Comparison of ENCODE assay signal across 7 cellular contexts in the genomic region with DNA sequence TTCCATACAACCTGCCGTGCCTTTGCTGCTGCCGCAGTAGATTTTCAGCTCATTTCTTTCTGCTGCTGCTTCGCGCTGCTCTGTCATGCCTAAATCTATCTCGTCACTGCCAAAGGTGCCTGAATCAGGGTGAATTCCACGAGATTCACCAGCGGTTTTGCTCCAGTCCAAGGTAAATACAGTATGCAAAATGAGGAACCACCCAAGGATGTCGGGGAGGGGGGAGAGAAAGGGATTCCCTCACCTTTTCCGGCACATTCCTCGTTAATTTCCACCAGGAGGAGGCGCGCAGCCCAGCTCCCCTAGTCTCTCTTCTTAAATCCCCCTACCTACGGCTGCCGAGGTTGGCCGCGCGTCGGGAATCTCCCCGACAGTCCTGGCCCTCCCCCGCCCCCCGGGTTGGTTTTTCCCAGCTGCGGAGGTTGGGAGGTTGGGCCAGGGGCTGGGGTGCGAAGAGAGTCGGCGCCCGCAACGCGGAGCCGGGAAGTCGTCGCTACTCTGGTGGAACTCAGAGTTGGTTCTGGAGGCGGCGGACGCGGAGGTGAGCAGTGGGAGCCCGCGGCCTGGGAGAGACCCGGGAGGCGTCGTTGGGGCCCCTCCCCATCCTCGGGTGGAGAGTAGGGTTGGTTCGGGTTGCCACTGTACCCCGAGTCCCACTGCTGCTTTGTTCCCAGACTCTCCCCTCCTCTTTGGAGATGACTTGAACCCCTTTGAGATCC. TPM values are rescaled to one million over a fixed set of nuclear protein-coding genes. Genes with fewer than 3 reads are reported as not detected.
DNase-seq lines count a peak whose midpoint lies in the region; TF ChIP-seq lines count a peak whose summit lies in the region.

A gene with protein sequence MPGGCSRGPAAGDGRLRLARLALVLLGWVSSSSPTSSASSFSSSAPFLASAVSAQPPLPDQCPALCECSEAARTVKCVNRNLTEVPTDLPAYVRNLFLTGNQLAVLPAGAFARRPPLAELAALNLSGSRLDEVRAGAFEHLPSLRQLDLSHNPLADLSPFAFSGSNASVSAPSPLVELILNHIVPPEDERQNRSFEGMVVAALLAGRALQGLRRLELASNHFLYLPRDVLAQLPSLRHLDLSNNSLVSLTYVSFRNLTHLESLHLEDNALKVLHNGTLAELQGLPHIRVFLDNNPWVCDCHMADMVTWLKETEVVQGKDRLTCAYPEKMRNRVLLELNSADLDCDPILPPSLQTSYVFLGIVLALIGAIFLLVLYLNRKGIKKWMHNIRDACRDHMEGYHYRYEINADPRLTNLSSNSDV (plus strand): TSS at position 450 of the 719 bp plus-strand sequence. CDS start 1,145 bp downstream, outside the sequence.

- no peaks in the 10 kb centered on the region for H3K9me3 Mint-ChIP-seq in activated T-helper 1 cell treated with anti-CD3 and anti-CD28 coated beads, Interleukin-12 subunit alpha, Interleukin-12 subunit beta, Interleukin-2, Interleukin-4 antibody, amounts not matched to agents 30 ng/mL and 10 ng/mL and 1 ng/mL, durations not matched to agents 14 hours and 24 hours and 36 hours
- H3K9me3 Mint-ChIP-seq in nephron, result no peaks in the 10 kb centered on the region

- H3K4me3 ChIP-seq in GM08714 (ENCODE audit: low read length), result peak within 1 kb of the TSS; percentile 53
- H3K4me3 ChIP-seq in fibroblast of villous mesenchyme (ENCODE audit: low read depth, low read length), result peak within 1 kb of the TSS; percentile 88

- no peaks in the 10 kb centered on the region for H3K4me1 Mint-ChIP-seq in activated T-helper 1 cell treated with anti-CD3 and anti-CD28 coated beads, Interleukin-12 subunit alpha, Interleukin-12 subunit beta, Interleukin-2, Interleukin-4 antibody, amounts not matched to agents 30 ng/mL and 10 ng/mL and 1 ng/mL, durations not matched to agents 14 hours and 24 hours and 36 hours (ENCODE audit: low read depth)
- H3K4me1 Mint-ChIP-seq in nephron, result peaks cover 25% of the 10 kb centered on the region

- H3K27ac Mint-ChIP-seq in activated T-helper 1 cell treated with anti-CD3 and anti-CD28 coated beads, Interleukin-12 subunit alpha, Interleukin-12 subunit beta, Interleukin-2, Interleukin-4 antibody, amounts not matched to agents 30 ng/mL and 10 ng/mL and 1 ng/mL, durations not matched to agents 14 hours and 24 hours and 36 hours, result no peak within 1 kb of the TSS
- H3K27ac Mint-ChIP-seq in nephron, result peak within 1 kb of the TSS; percentile 82 to 96 (median 91)

- DNase-seq in H4 (ENCODE audit: low spot score) (peak; percentile 33), NCI-H2029 (lab: John Stamatoyannopoulos, UW) (peak; percentile 96), fibroblast of villous mesenchyme (ENCODE audit: low read depth) (peak; percentile 64), GDM1 (lab: John Stamatoyannopoulos, UW) (no peak)
- no peak for DNase-seq in activated T-helper 1 cell treated with anti-CD3 and anti-CD28 coated beads, Interleukin-12 subunit alpha, Interleukin-12 subunit beta, Interleukin-2, Interleukin-4 antibody, amounts not matched to agents 30 ng/mL and 10 ng/mL and 1 ng/mL, durations not matched to agents 14 hours and 24 hours and 36 hours (ENCODE audit: low spot score)

- H3K27me3 Mint-ChIP-seq in activated T-helper 1 cell treated with anti-CD3 and anti-CD28 coated beads, Interleukin-12 subunit alpha, Interleukin-12 subunit beta, Interleukin-2, Interleukin-4 antibody, amounts not matched to agents 30 ng/mL and 10 ng/mL and 1 ng/mL, durations not matched to agents 14 hours and 24 hours and 36 hours (ENCODE audit: insufficient read depth), result peaks cover 47% of the 10 kb centered on the region
- H3K27me3 Mint-ChIP-seq in nephron (ENCODE audit: low read depth), result peaks cover 38% of the 10 kb centered on the region

- no peaks in the 10 kb centered on the region for H3K36me3 Mint-ChIP-seq in activated T-helper 1 cell treated with anti-CD3 and anti-CD28 coated beads, Interleukin-12 subunit alpha, Interleukin-12 subunit beta, Interleukin-2, Interleukin-4 antibody, amounts not matched to agents 30 ng/mL and 10 ng/mL and 1 ng/mL, durations not matched to agents 14 hours and 24 hours and 36 hours (ENCODE audit: low read depth)
- peaks cover 7% of the 10 kb centered on the region for H3K36me3 Mint-ChIP-seq in nephron (ENCODE audit: low read depth)

- intact Hi-C loops in activated T-helper 1 cell treated with anti-CD3 and anti-CD28 coated beads, Interleukin-12 subunit alpha, Interleukin-12 subunit beta, Interleukin-2, Interleukin-4 antibody, amounts not matched to agents 30 ng/mL and 10 ng/mL and 1 ng/mL, durations not matched to agents 14 hours and 24 hours and 36 hours (cut with micrococcal nuclease), result loop anchor here (10.0 kb wide), 1 partner anchor 701 kb away; a partner anchor contains a TSS

- peak within 1 kb of the TSS; percentile 61 for H3K4me3 Mint-ChIP-seq in activated T-helper 1 cell treated with anti-CD3 and anti-CD28 coated beads, Interleukin-12 subunit alpha, Interleukin-12 subunit beta, Interleukin-2, Interleukin-4 antibody, amounts not matched to agents 30 ng/mL and 10 ng/mL and 1 ng/mL, durations not matched to agents 14 hours and 24 hours and 36 hours
- peak within 1 kb of the TSS; percentile 96 to 99 (median 97) for H3K4me3 Mint-ChIP-seq in nephron

- TF ChIP-seq CTCF in fibroblast of villous mesenchyme (IDR thresholded peaks at IDR 0.05; ENCODE audit: insufficient read depth, low read depth, low read length) (peak; percentile 41), nephron (IDR thresholded peaks at IDR 0.05; ENCODE audit: unreplicated experiment in 3 of 3) (peak; percentile 30 to 49 (median 38))

RNA-seq across cellular contexts. Expression of the gene that starts here (rescaled TPM):
- total RNA-seq in H4 (2014; rRNA removed; shearing (Covaris generic)), result 15.9 and 20.3 TPM in 2 replicates
- total RNA-seq in activated T-helper 1 cell treated with anti-CD3 and anti-CD28 coated beads, Interleukin-12 subunit alpha, Interleukin-12 subunit beta, Interleukin-2, Interleukin-4 antibody, amounts not matched to agents 30 ng/mL and 10 ng/mL and 1 ng/mL, durations not matched to agents 14 hours and 24 hours and 36 hours, result not detected in 2 replicates
- total RNA-seq in fibroblast of villous mesenchyme, result 47.5 and 67.0 TPM in 2 replicates

Comparison
In these comparisons a context has a peak if more than half of its experiments do, and no peak if none do; other contexts are left out.
1. RNA of the gene that starts here (total RNA-seq): 47.5 to 67.0 TPM in fibroblast of villous mesenchyme and 15.9 to 20.3 TPM in H4; not detected in activated T-helper 1 cell treated with anti-CD3 and anti-CD28 coated beads, Interleukin-12 subunit alpha, Interleukin-12 subunit beta, Interleukin-2, Interleukin-4 antibody, amounts not matched to agents 30 ng/mL and 10 ng/mL and 1 ng/mL, durations not matched to agents 14 hours and 24 hours and 36 hours; every median in the first group is over 10 times any median in the second.
2. DNase-seq: peak in H4 (single experiment), NCI-H2029 (single experiment) and fibroblast of villous mesenchyme (single experiment); none in activated T-helper 1 cell treated with anti-CD3 and anti-CD28 coated beads, Interleukin-12 subunit alpha, Interleukin-12 subunit beta, Interleukin-2, Interleukin-4 antibody, amounts not matched to agents 30 ng/mL and 10 ng/mL and 1 ng/mL, durations not matched to agents 14 hours and 24 hours and 36 hours (single experiment) and GDM1 (single experiment).